ENCODE assay signal across 8 cellular contexts in the genomic region with DNA sequence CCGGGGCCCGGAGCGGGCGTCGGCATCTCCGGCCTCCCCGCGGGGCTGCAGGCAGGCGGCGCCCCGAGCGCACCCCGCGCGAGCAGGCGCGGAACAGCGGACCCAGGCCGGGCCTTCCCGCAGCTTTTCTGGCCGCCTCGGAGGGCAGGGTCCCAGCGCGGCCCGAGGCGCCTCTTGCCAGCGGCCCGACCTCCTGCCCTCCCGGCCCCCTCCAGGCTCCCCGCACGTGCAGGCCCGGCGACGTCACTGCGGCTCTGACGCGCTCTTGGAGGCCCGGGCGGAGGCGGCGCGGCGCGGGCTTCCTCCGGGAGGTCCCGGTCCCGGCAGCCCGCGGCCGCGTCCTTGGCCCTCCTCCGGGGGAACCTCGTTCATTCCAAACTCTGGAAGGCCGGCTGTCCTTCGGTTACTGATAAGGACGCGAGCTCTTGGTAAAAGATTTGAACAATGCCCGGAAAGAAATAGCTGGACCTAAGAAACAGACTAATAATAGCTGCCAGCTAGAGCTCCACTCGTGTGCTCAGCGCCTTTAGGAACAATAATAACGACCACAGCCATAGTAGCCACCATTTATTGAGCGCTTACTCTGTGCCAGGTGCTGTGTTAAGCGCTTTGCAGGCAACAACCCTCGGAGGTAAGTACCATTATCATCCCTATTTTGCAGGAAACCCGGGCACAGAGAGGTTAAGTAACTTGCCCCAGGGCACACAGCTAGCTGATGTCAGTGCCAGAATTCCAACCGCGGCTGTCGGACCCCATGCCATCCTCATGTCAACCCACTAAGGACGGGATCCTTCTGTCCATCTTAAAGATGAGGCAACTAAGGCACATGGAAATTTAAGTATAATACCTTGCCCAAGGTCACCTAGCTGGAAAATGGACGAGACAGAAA. TPM values are rescaled to one million over a fixed set of nuclear protein-coding genes. Genes with fewer than 3 reads are reported as not detected.
DNase-seq lines count a peak whose midpoint lies in the region; ATAC-seq and TF ChIP-seq lines count a peak whose summit lies in the region.

No MANE protein-coding gene starts in this region.

- WGBS in heart left ventricle, 4 donors, result 0 to 1% (median 1%) methylated on average over 17 to 70 of the region's 70 CpGs

- no peaks in the 10 kb centered on the region for H3K36me3 ChIP-seq in heart left ventricle

- H3K27ac Mint-ChIP-seq in activated naive CD4-positive, alpha-beta T cell treated with anti-CD3 and anti-CD28 coated beads, Interleukin-2, amount 50 U/mL, for 72 hours, result no peak overlapping the region

- peak; percentile 45 for ATAC-seq in SK-N-SH treated with all-trans-retinoic acid at 6 μM for 48 hours
- ATAC-seq in activated naive CD4-positive, alpha-beta T cell treated with anti-CD3 and anti-CD28 coated beads, Interleukin-2, amount 50 U/mL, for 72 hours, result peak; percentile 46 to 61
- ATAC-seq in heart left ventricle, result peak; percentile 35 to 77 (median 72)

- DNase-seq in ACHN, result peak; percentile 50
- DNase-seq in HCEC 1CT, result peak; percentile 46
- peak; percentile 64 to 71 for DNase-seq in activated naive CD4-positive, alpha-beta T cell treated with anti-CD3 and anti-CD28 coated beads, Interleukin-2, amount 50 U/mL, for 72 hours (ENCODE audit: low spot score in 2 of 2)
- peak; percentile 81 to 90 (median 83) for DNase-seq in heart left ventricle
- peak; percentile 93 for DNase-seq in posterior vena cava (ENCODE audit: low spot score)
- DNase-seq in SHP77 (lab: John Stamatoyannopoulos, UW), result no peak
- no peak for DNase-seq in NCI-H1436 treated with DMSO at 0.1 percent for 48 hours (lab: John Stamatoyannopoulos, UW)

- no peak for TF ChIP-seq POLR2A in heart left ventricle (IDR thresholded peaks at IDR 0.05)

- peak overlapping the region; percentile 32 to 67 (median 58) for H3K4me3 ChIP-seq in heart left ventricle

- peaks cover 0 to 7% (median 0%) of the 10 kb centered on the region in 12 donors for H3K9me3 ChIP-seq in heart left ventricle

- H3K9me3 Mint-ChIP-seq in activated naive CD4-positive, alpha-beta T cell treated with anti-CD3 and anti-CD28 coated beads, Interleukin-2, amount 50 U/mL, for 72 hours, result no peaks in the 10 kb centered on the region

- intact Hi-C loops in heart left ventricle (cut with DNase I), result loop anchor here in 9 of 10 donors (2.0 to 10.0 kb wide), 8 partner anchors 69 to 296 kb away; partner anchors contain the start of gene PHF21A (in 5 of the 9)
- intact Hi-C loops in posterior vena cava (cut with DNase I), result loop anchor here in 1 of 2 donors (2.0 kb wide), 1 partner anchor 70 kb away; no protein-coding TSS in a partner anchor

- peaks cover 3 to 43% (median 23%) of the 10 kb centered on the region in 12 donors for H3K4me1 ChIP-seq in heart left ventricle

- no peaks in the 10 kb centered on the region for H3K36me3 Mint-ChIP-seq in activated naive CD4-positive, alpha-beta T cell treated with anti-CD3 and anti-CD28 coated beads, Interleukin-2, amount 50 U/mL, for 72 hours

- no peaks in the 10 kb centered on the region for H3K27me3 ChIP-seq in heart left ventricle

- H3K27ac ChIP-seq in heart left ventricle, result peak overlapping the region; percentile 84 to 96 (median 92)

- TF ChIP-seq CTCF in heart left ventricle (IDR thresholded peaks at IDR 0.05), result peak in 6 of 12 donors; percentile 15 to 46 (median 34)

- in situ Hi-C loops in ACHN (cut with HindIII; ENCODE audit: low pct_ligation_motif_present, low pct_unique_long_range_greater_than_20kb, low sequenced_read_pairs), result no loop called here

TF ChIP-seq in SK-N-SH treated with all-trans-retinoic acid at 6 μM for 48 hours, 23 proteins besides CTCF, POLR2A, EP300 and RAD21:
- TF ChIP-seq CREB5 (CRISPR knock-in tag; IDR thresholded peaks at IDR 0.05; ENCODE audit: low read depth) (0 out of 2 replicates have a peak, but pooled peaks have one; percentile 43), PPARA (CRISPR knock-in tag; IDR thresholded peaks at IDR 0.05; ENCODE audit: borderline replicate concordance) (no peak), CSDC2 (CRISPR knock-in tag; IDR thresholded peaks at IDR 0.05) (peak; percentile 86; the same call in 1 of the 2 replicates)

RNA-seq across cellular contexts. Expression of gene CREB3L1, which starts 39.1 kb away (rescaled TPM):
- total RNA-seq in activated naive CD4-positive, alpha-beta T cell treated with anti-CD3 and anti-CD28 coated beads, Interleukin-2, amount 50 U/mL, for 72 hours, result under 1 TPM; 0.14 to 0.61 TPM
- 10 to 100 TPM; 15.5 to 31.9 (median 23.3) TPM for total RNA-seq in heart left ventricle
- polyA plus RNA-seq in heart left ventricle, result 10 to 100 TPM in 1 of 2 donors, 1 to 10 TPM in 1; 7.4 to 30.9 TPM
- total RNA-seq in posterior vena cava, result 10 to 100 TPM; 14.3 to 25.8 TPM

Comparison
In these comparisons a context has a peak if more than half of its experiments do, and no peak if none do; other contexts are left out.
1. DNase-seq: peak in ACHN (single experiment), HCEC 1CT (single experiment), activated naive CD4-positive, alpha-beta T cell treated with anti-CD3 and anti-CD28 coated beads, Interleukin-2, amount 50 U/mL, for 72 hours (2 of 2), heart left ventricle (5 of 5) and posterior vena cava (single experiment); none in SHP77 (0 of 2) and NCI-H1436 treated with DMSO at 0.1 percent for 48 hours (single experiment).
2. RNA of gene CREB3L1, which starts 39.1 kb away (total RNA-seq): 14.3 to 25.8 TPM in posterior vena cava and 15.5 to 31.9 TPM in heart left ventricle; 0.14 to 0.61 TPM in activated naive CD4-positive, alpha-beta T cell treated with anti-CD3 and anti-CD28 coated beads, Interleukin-2, amount 50 U/mL, for 72 hours; every median in the first group is over 4 times any median in the second.
3. Peak in every context shown above with its lines, with median percentiles within 50 percentile points of each other: ATAC-seq.